ENCODE assay signal across 8 cellular contexts in genomic region chr1:45584351-45585109, GRCh38. TPM values are rescaled to one million over a fixed set of nuclear protein-coding genes. Genes with fewer than 3 reads are reported as not detected.
DNase-seq lines count a peak whose midpoint lies in the region; ATAC-seq lines count a peak whose summit lies in the region.

No MANE protein-coding gene starts in this region.

- peaks cover 56% of the 10 kb centered on the region for H3K4me1 ChIP-seq in BLaER1
- no peaks in the 10 kb centered on the region for H3K4me1 ChIP-seq in HUES48 (ENCODE audit: control insufficient read depth, insufficient read depth, low read length)
- H3K4me1 ChIP-seq in endocrine pancreas (ENCODE audit: control insufficient read depth, insufficient read depth, low read length), result no peaks in the 10 kb centered on the region

- H3K4me3 Mint-ChIP-seq in activated CD8-positive, alpha-beta memory T cell treated with anti-CD3 and anti-CD28 coated beads, Interleukin-2, amount 10 ng/mL, durations not matched to agents 7 days and 5 days, result peak overlapping the region; percentile 87

- H3K4me3 ChIP-seq in BLaER1 (peak overlapping the region; percentile 96), HUES48 (ENCODE audit: low read depth, low read length) (peak overlapping the region; percentile 91), endocrine pancreas (ENCODE audit: control insufficient read depth, insufficient read depth, low read length) (peak overlapping the region; percentile 96)

- CTCF ChIA-PET in activated CD8-positive, alpha-beta memory T cell treated with anti-CD3 and anti-CD28 coated beads, Interleukin-2, amount 10 ng/mL, durations not matched to agents 7 days and 5 days (lab: Charles Lee), result interaction anchor here (0.9 to 8.3 kb wide), 7 partner anchors 15 to 863 kb away, joined by 3 to 48 read pairs (median 9); partner anchors contain the start of genes AKR1A1 and PRDX1

- H3K4me1 Mint-ChIP-seq in activated CD8-positive, alpha-beta memory T cell treated with anti-CD3 and anti-CD28 coated beads, Interleukin-2, amount 10 ng/mL, durations not matched to agents 7 days and 5 days, result peaks cover 35% of the 10 kb centered on the region

- H3K4me2 ChIP-seq in BLaER1, result peak overlapping the region; percentile 97

- peak overlapping the region; percentile 100 for H3K27ac Mint-ChIP-seq in activated CD8-positive, alpha-beta memory T cell treated with anti-CD3 and anti-CD28 coated beads, Interleukin-2, amount 10 ng/mL, durations not matched to agents 7 days and 5 days

- peaks cover 50% of the 10 kb centered on the region for H4K20me1 ChIP-seq in BLaER1

- no peaks in the 10 kb centered on the region for H3K9me3 ChIP-seq in BLaER1
- no peaks in the 10 kb centered on the region for H3K9me3 ChIP-seq in HUES48 (ENCODE audit: control insufficient read depth, insufficient read depth, low read length)
- H3K9me3 ChIP-seq in endocrine pancreas (ENCODE audit: control insufficient read depth, low read length), result no peaks in the 10 kb centered on the region

- H3K9me3 Mint-ChIP-seq in activated CD8-positive, alpha-beta memory T cell treated with anti-CD3 and anti-CD28 coated beads, Interleukin-2, amount 10 ng/mL, durations not matched to agents 7 days and 5 days (ENCODE audit: low read depth), result no peaks in the 10 kb centered on the region

- no peaks in the 10 kb centered on the region for H3K27me3 Mint-ChIP-seq in activated CD8-positive, alpha-beta memory T cell treated with anti-CD3 and anti-CD28 coated beads, Interleukin-2, amount 10 ng/mL, durations not matched to agents 7 days and 5 days

- peak overlapping the region; percentile 98 for H3K9ac ChIP-seq in BLaER1
- peak overlapping the region; percentile 99 for H3K9ac ChIP-seq in HUES48 (ENCODE audit: low read depth, low read length)
- peak overlapping the region; percentile 98 for H3K9ac ChIP-seq in endocrine pancreas (ENCODE audit: control insufficient read depth, insufficient read depth, low read length)

- peak; percentile 29 for ATAC-seq in GM19463 (IDR thresholded peaks at IDR 0.05; ENCODE audit: unreplicated experiment)
- peak; percentile 52 for ATAC-seq in activated CD8-positive, alpha-beta memory T cell treated with anti-CD3 and anti-CD28 coated beads, Interleukin-2, amount 10 ng/mL, durations not matched to agents 7 days and 5 days

- H3K27ac ChIP-seq in BLaER1 (peak overlapping the region; percentile 95), HUES48 (ENCODE audit: low read depth, low read length) (peak overlapping the region; percentile 99)

- H3K27me3 ChIP-seq in BLaER1 (no peaks in the 10 kb centered on the region), HUES48 (ENCODE audit: control insufficient read depth, insufficient read depth, low read length) (no peaks in the 10 kb centered on the region), endocrine pancreas (ENCODE audit: control insufficient read depth, insufficient read depth, low read length) (no peaks in the 10 kb centered on the region)

- DNase-seq in NOMO-1 treated with DMSO at 0.1 percent for 48 hours (lab: John Stamatoyannopoulos, UW; ENCODE audit: unreplicated experiment) (peak; percentile 71), mesenteric fat pad (ENCODE audit: low spot score) (peak; percentile 95)
- peak; percentile 93 for DNase-seq in activated CD8-positive, alpha-beta memory T cell treated with anti-CD3 and anti-CD28 coated beads, Interleukin-2, amount 10 ng/mL, durations not matched to agents 7 days and 5 days
- peak; percentile 78 for DNase-seq in stimulated activated CD8-positive, alpha-beta memory T cell treated with anti-CD3 and anti-CD28 coated beads, Interleukin-12 subunit alpha, Interleukin-12 subunit beta, amount 100 ng/mL, for 4 hours (ENCODE audit: low read depth)

- H3K36me3 Mint-ChIP-seq in activated CD8-positive, alpha-beta memory T cell treated with anti-CD3 and anti-CD28 coated beads, Interleukin-2, amount 10 ng/mL, durations not matched to agents 7 days and 5 days, result peaks cover 12% of the 10 kb centered on the region

- peaks cover 24% of the 10 kb centered on the region for H3K36me3 ChIP-seq in BLaER1
- peaks cover 20% of the 10 kb centered on the region for H3K36me3 ChIP-seq in HUES48 (ENCODE audit: control insufficient read depth, insufficient read depth, low read length)
- no peaks in the 10 kb centered on the region for H3K36me3 ChIP-seq in endocrine pancreas (ENCODE audit: control insufficient read depth, insufficient read depth, low read length)

RNA-seq across cellular contexts. Expression of gene NASP, which starts 0.7 kb away (rescaled TPM):
- 100 to 1,000 TPM; 233 to 256 TPM for total RNA-seq in activated CD8-positive, alpha-beta memory T cell treated with anti-CD3 and anti-CD28 coated beads, Interleukin-2, amount 10 ng/mL, durations not matched to agents 7 days and 5 days
- 57.6 TPM for total RNA-seq in mesenteric fat pad

RNA-seq across cellular contexts. Expression of gene AKR1A1, which starts 33.9 kb away (rescaled TPM):
- total RNA-seq in activated CD8-positive, alpha-beta memory T cell treated with anti-CD3 and anti-CD28 coated beads, Interleukin-2, amount 10 ng/mL, durations not matched to agents 7 days and 5 days, result 100 to 1,000 TPM; 137 to 150 TPM
- total RNA-seq in mesenteric fat pad, result 132 TPM

RNA-seq across cellular contexts. Expression of gene CCDC17, which starts 39.3 kb away (rescaled TPM):
- total RNA-seq in activated CD8-positive, alpha-beta memory T cell treated with anti-CD3 and anti-CD28 coated beads, Interleukin-2, amount 10 ng/mL, durations not matched to agents 7 days and 5 days, result 1 to 10 TPM; 2.5 to 3.9 TPM
- 2.4 TPM for total RNA-seq in mesenteric fat pad

Comparison
In these comparisons a context has a peak if more than half of its experiments do, and no peak if none do; other contexts are left out.
1. Peak in every context shown above with its lines: DNase-seq, ATAC-seq, H3K4me3 ChIP-seq and H3K27ac ChIP-seq.